Comparison of ENCODE assay signal across 8 cellular contexts in the genomic region with DNA sequence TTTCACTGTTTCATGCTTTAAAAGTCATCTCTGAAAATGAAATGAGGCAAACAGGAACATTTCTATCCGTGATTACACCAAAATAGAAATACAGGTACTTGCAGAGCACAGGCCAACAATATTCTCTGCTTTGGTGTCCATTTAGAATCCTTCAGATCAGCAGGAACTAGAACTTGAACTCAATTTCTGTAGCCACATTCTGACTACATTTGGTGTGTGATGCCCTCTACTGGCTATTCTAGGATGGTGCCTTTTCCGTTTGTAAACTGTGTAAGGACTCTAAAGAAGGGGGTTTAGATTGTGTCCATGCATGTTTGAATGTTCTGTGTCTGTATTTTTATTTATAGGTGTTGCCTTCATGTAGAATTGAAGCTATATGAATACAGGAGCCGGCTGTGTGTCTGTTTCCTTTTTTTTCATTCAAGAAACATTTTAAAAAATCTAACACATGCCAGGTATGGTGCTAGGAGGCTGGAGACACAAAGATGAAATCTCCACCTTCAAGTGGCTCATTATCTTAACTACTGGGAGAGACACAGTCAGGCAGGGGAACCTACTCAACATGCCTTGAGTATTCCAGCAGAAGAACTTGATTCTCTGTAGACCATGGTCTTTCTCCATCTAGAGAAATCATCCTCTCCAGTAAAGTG. TPM values are rescaled to one million over a fixed set of nuclear protein-coding genes. Genes with fewer than 3 reads are reported as not detected.
DNase-seq lines count a peak whose midpoint lies in the region; ATAC-seq and TF ChIP-seq lines count a peak whose summit lies in the region.

No MANE protein-coding gene starts in this region.

- no peak overlapping the region for H3K27ac ChIP-seq in heart left ventricle

- H3K27me3 ChIP-seq in H7 (ENCODE audit: control insufficient read depth, insufficient read depth, low read length) (no peaks in the 10 kb centered on the region), adipocyte (replicated peaks; ENCODE audit: control insufficient read depth, insufficient read depth, low read length) (no peaks in the 10 kb centered on the region), heart left ventricle (no peaks in the 10 kb centered on the region)

- DNase-seq in GF-D8 (lab: John Stamatoyannopoulos, UW) = peak; percentile 41
- peak; percentile 83 for DNase-seq in H7
- peak; percentile 77 for DNase-seq in M059J (ENCODE audit: low read depth)
- peak; percentile 69 for DNase-seq in RPMI7951 (ENCODE audit: low read depth)
- DNase-seq in adipocyte (ENCODE audit: low read depth) = peak; percentile 92
- DNase-seq in heart left ventricle = peak in 2 of 5 donors; percentile 36 to 49
- DNase-seq in putamen (ENCODE audit: low spot score) = peak; percentile 83
- DNase-seq in NK-92 treated with Interleukin-12 subunit alpha and Interleukin-12 subunit beta, amount 100 ng/mL, for 24 hours (lab: John Stamatoyannopoulos, UW) = no peak

- peak overlapping the region; percentile 25 for H3K9ac ChIP-seq in adipocyte (ENCODE audit: low read length)

- ATAC-seq in heart left ventricle = peak; percentile 65 to 90 (median 88)

- no peaks in the 10 kb centered on the region for H3K36me3 ChIP-seq in H7 (replicated peaks; ENCODE audit: control insufficient read depth, insufficient read depth, low read length)
- H3K36me3 ChIP-seq in adipocyte (ENCODE audit: control insufficient read depth, insufficient read depth, low read length, severe bottlenecking) = no peaks in the 10 kb centered on the region
- no peaks in the 10 kb centered on the region for H3K36me3 ChIP-seq in heart left ventricle

- peak; percentile 77 to 93 (median 87) for TF ChIP-seq CTCF in heart left ventricle (IDR thresholded peaks at IDR 0.05)

- no peak for TF ChIP-seq POLR2A in heart left ventricle (IDR thresholded peaks at IDR 0.05)

- 0 to 2% (median 1%) methylated on average over 3 of the region's 3 CpGs for WGBS in heart left ventricle, 4 donors

- H3K4me1 ChIP-seq in adipocyte (ENCODE audit: control insufficient read depth, insufficient read depth, low read length) = no peaks in the 10 kb centered on the region
- H3K4me1 ChIP-seq in heart left ventricle = peaks cover 0 to 7% (median 0%) of the 10 kb centered on the region in 12 donors

- H3K4me3 ChIP-seq in H7 (ENCODE audit: insufficient read depth, low read depth, low read length) = no peak overlapping the region
- no peak overlapping the region for H3K4me3 ChIP-seq in adipocyte (ENCODE audit: low read length)
- H3K4me3 ChIP-seq in heart left ventricle = no peak overlapping the region

- H3K9me3 ChIP-seq in adipocyte (ENCODE audit: control insufficient read depth, low read length) (no peaks in the 10 kb centered on the region), heart left ventricle (no peaks in the 10 kb centered on the region)

- intact Hi-C loops in heart left ventricle (cut with DNase I) = loop anchor here (1.0 to 10.0 kb wide), 9 partner anchors 62 to 502 kb away; a partner anchor contains a TSS

RNA-seq across cellular contexts. Expression of a gene that starts 7.6 kb away (rescaled TPM):
- 8.0 and 13.0 TPM in 2 replicates for total RNA-seq in H7 (2014; rRNA removed; shearing (Covaris generic))
- 4.5 and 6.9 TPM in 2 replicates for total RNA-seq in M059J (2014; rRNA removed; shearing (Covaris generic))
- total RNA-seq in RPMI7951 (2014; rRNA removed; shearing (Covaris generic)) = 6.3 and 7.9 TPM in 2 replicates
- 10 to 100 TPM in 6 of 9 donors, 1 to 10 TPM in 3; 4.9 to 14.7 (median 10.1) TPM for total RNA-seq in heart left ventricle
- 10 to 100 TPM; 11.4 to 12.0 TPM for polyA plus RNA-seq in heart left ventricle
